8 cellular contexts compared by ENCODE assay signal in genomic region chr12:132886529-132887477, GRCh38. TPM values are rescaled to one million over a fixed set of nuclear protein-coding genes. Genes with fewer than 3 reads are reported as not detected.
DNase-seq lines count a peak whose midpoint lies in the region; ATAC-seq and TF ChIP-seq lines count a peak whose summit lies in the region.

No MANE protein-coding gene starts in this region.

- TF ChIP-seq POLR2A in erythroblast (IDR thresholded peaks at IDR 0.05; ENCODE audit: low read length), result no peak

- peaks cover 30% of the 10 kb centered on the region for H3K36me3 Mint-ChIP-seq in natural killer cell treated with Interleukin-12 subunit alpha and Interleukin-12 subunit beta and Interleukin-15 and Interleukin-18, amount 100 ng/mL, for 72 hours

- H3K4me1 ChIP-seq in SK-N-SH (ENCODE audit: control insufficient read depth in 1 of 2, insufficient read depth in 2 of 2, low read depth in 1 of 2, low read length in 1 of 2), result peaks cover 0 to 3% of the 10 kb centered on the region in 2 experiments; a peak in 1 of 4 replicates

- peaks cover 44% of the 10 kb centered on the region for H3K79me2 ChIP-seq in SK-N-SH (ENCODE audit: insufficient read depth)

- no peak for TF ChIP-seq CTCF in AG04450 (IDR thresholded peaks at IDR 0.05; ENCODE audit: low read depth, low read length)
- no peak for TF ChIP-seq CTCF in SK-N-SH (IDR thresholded peaks at IDR 0.05)

- H3K27me3 ChIP-seq in AG04450 (ENCODE audit: control insufficient read depth, insufficient read depth, low read length), result no peaks in the 10 kb centered on the region
- no peaks in the 10 kb centered on the region for H3K27me3 ChIP-seq in SK-N-SH (ENCODE audit: insufficient read depth)

- WGBS in SK-N-SH (ENCODE audit: low lambda C conversion rate), result 18% methylated on average over 17 of the region's 64 CpGs

- CTCF ChIA-PET in AG04450 (lab: Charles Lee) (no interaction called here), SK-N-SH (lab: Yijun Ruan, JAX) (interaction anchor here (0.7 kb wide), 1 partner anchor 38 kb away, joined by 3 read pairs; no protein-coding TSS in a partner anchor)

- peaks cover 8% of the 10 kb centered on the region for H3F3A ChIP-seq in SK-N-SH (replicated peaks; ENCODE audit: insufficient read depth)

- peak overlapping the region; percentile 100 for H3K27ac Mint-ChIP-seq in natural killer cell treated with Interleukin-12 subunit alpha and Interleukin-12 subunit beta and Interleukin-15 and Interleukin-18, amount 100 ng/mL, for 72 hours

- H3K4me3 ChIP-seq in AG04450 (ENCODE audit: low read depth, low read length), result peak overlapping the region; percentile 70
- H3K4me3 ChIP-seq in SK-N-SH (ENCODE audit: low read depth in 2 of 2, low read length in 1 of 2), result peak overlapping the region; percentile 76 to 93

- no peaks in the 10 kb centered on the region for H3K9me2 ChIP-seq in SK-N-SH

- DNase-seq in AG04450 (ENCODE audit: low read depth, low spot score) (no peak), SK-N-SH (no peak), erythroblast (lab: John Stamatoyannopoulos, UW) (peak; percentile 63 to 66), DMS79 treated with DMSO at 0.1 percent for 48 hours (lab: John Stamatoyannopoulos, UW) (no peak), LoVo (ENCODE audit: low spot score) (no peak)
- no peak for DNase-seq in natural killer cell treated with Interleukin-12 subunit alpha and Interleukin-12 subunit beta and Interleukin-15 and Interleukin-18, amount 100 ng/mL, for 72 hours (ENCODE audit: low spot score)

- H3K27me3 Mint-ChIP-seq in natural killer cell treated with Interleukin-12 subunit alpha and Interleukin-12 subunit beta and Interleukin-15 and Interleukin-18, amount 100 ng/mL, for 72 hours, result peaks cover 12 to 14% of the 10 kb centered on the region in 2 donors

- H3K9me3 ChIP-seq in AG04450 (ENCODE audit: control insufficient read depth, insufficient read depth, low read length), result peaks cover 27% of the 10 kb centered on the region
- H3K9me3 ChIP-seq in SK-N-SH, result 0 out of 2 replicates have a peak, but pooled peaks cover 8% of the 10 kb centered on the region

- no peak for TF ChIP-seq RAD21 in SK-N-SH (IDR thresholded peaks at IDR 0.05; ENCODE audit: low read length)

- POLR2A ChIA-PET in AG04450 (lab: Yijun Ruan, JAX), result interaction anchor here (0.9 to 1.0 kb wide), 3 partner anchors 100 to 243 kb away, joined by 5 to 6 read pairs (median 6); partner anchors contain the start of genes ZNF10 and ZNF891
- POLR2A ChIA-PET in SK-N-SH (lab: Yijun Ruan, JAX), result interaction anchor here (0.9 kb wide), 1 partner anchor 99 kb away, joined by 6 read pairs; the partner anchor contains the start of gene ZNF26

- no peaks in the 10 kb centered on the region for H4K20me1 ChIP-seq in SK-N-SH (ENCODE audit: insufficient read depth)

- H3K9me3 Mint-ChIP-seq in natural killer cell treated with Interleukin-12 subunit alpha and Interleukin-12 subunit beta and Interleukin-15 and Interleukin-18, amount 100 ng/mL, for 72 hours, result no peaks in the 10 kb centered on the region

- peak overlapping the region; percentile 100 for H3K4me3 Mint-ChIP-seq in natural killer cell treated with Interleukin-12 subunit alpha and Interleukin-12 subunit beta and Interleukin-15 and Interleukin-18, amount 100 ng/mL, for 72 hours

- H3K27ac ChIP-seq in AG04450 (ENCODE audit: low read depth, low read length), result no peak overlapping the region
- H3K27ac ChIP-seq in SK-N-SH (ENCODE audit: low read depth in 2 of 2, low read length in 1 of 2), result peak overlapping the region; percentile 56 to 73

- H3K4me1 Mint-ChIP-seq in natural killer cell treated with Interleukin-12 subunit alpha and Interleukin-12 subunit beta and Interleukin-15 and Interleukin-18, amount 100 ng/mL, for 72 hours (ENCODE audit: low read depth in 2 of 2), result peaks cover 19 to 31% of the 10 kb centered on the region in 2 donors

- peak overlapping the region; percentile 71 for H3K9ac ChIP-seq in SK-N-SH

- no peak for TF ChIP-seq EP300 in SK-N-SH (IDR thresholded peaks at IDR 0.05; ENCODE audit: borderline replicate concordance in 1 of 2, low read depth in 1 of 2, low read length in 1 of 2)

- ATAC-seq in GM18520 (IDR thresholded peaks at IDR 0.05; ENCODE audit: unreplicated experiment) (peak; percentile 2), HG03108 (IDR thresholded peaks at IDR 0.05; ENCODE audit: unreplicated experiment) (peak; percentile 11)
- ATAC-seq in natural killer cell treated with Interleukin-12 subunit alpha and Interleukin-12 subunit beta and Interleukin-15 and Interleukin-18, amount 100 ng/mL, for 72 hours, result peak in 1 of 2 donors; percentile 39

- peaks cover 0 to 33% of the 10 kb centered on the region in 2 experiments for H3K36me3 ChIP-seq in SK-N-SH (replicated peaks in 1 of 2; ENCODE audit: control insufficient read depth in 1 of 2, insufficient read depth in 2 of 2, low read length in 1 of 2)

- H2AFZ ChIP-seq in SK-N-SH (ENCODE audit: low read depth), result peak overlapping the region; percentile 44

- H3K4me2 ChIP-seq in SK-N-SH, result peak overlapping the region; percentile 66

TF ChIP-seq in SK-N-SH, 30 proteins besides CTCF, POLR2A, EP300 and RAD21:
- TF ChIP-seq GATA2 (CRISPR knock-in tag; IDR thresholded peaks at IDR 0.05), result no peak
- no peak for TF ChIP-seq ELF1 (IDR thresholded peaks at IDR 0.05)
- no peak for TF ChIP-seq TEAD4 (IDR thresholded peaks at IDR 0.05; ENCODE audit: borderline replicate concordance, insufficient read depth)
- no peak for TF ChIP-seq TAF1 (IDR thresholded peaks at IDR 0.05; ENCODE audit: borderline replicate concordance, low read depth, low read length)
- TF ChIP-seq, protein P1, sequence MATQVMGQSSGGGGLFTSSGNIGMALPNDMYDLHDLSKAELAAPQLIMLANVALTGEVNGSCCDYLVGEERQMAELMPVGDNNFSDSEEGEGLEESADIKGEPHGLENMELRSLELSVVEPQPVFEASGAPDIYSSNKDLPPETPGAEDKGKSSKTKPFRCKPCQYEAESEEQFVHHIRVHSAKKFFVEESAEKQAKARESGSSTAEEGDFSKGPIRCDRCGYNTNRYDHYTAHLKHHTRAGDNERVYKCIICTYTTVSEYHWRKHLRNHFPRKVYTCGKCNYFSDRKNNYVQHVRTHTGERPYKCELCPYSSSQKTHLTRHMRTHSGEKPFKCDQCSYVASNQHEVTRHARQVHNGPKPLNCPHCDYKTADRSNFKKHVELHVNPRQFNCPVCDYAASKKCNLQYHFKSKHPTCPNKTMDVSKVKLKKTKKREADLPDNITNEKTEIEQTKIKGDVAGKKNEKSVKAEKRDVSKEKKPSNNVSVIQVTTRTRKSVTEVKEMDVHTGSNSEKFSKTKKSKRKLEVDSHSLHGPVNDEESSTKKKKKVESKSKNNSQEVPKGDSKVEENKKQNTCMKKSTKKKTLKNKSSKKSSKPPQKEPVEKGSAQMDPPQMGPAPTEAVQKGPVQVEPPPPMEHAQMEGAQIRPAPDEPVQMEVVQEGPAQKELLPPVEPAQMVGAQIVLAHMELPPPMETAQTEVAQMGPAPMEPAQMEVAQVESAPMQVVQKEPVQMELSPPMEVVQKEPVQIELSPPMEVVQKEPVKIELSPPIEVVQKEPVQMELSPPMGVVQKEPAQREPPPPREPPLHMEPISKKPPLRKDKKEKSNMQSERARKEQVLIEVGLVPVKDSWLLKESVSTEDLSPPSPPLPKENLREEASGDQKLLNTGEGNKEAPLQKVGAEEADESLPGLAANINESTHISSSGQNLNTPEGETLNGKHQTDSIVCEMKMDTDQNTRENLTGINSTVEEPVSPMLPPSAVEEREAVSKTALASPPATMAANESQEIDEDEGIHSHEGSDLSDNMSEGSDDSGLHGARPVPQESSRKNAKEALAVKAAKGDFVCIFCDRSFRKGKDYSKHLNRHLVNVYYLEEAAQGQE (IDR thresholded peaks at IDR 0.05; ENCODE audit: low read depth, low read length), result no peak
- TF ChIP-seq RXRA (IDR thresholded peaks at IDR 0.05; ENCODE audit: borderline replicate concordance, low read depth), result no peak
- TF ChIP-seq, protein P2, sequence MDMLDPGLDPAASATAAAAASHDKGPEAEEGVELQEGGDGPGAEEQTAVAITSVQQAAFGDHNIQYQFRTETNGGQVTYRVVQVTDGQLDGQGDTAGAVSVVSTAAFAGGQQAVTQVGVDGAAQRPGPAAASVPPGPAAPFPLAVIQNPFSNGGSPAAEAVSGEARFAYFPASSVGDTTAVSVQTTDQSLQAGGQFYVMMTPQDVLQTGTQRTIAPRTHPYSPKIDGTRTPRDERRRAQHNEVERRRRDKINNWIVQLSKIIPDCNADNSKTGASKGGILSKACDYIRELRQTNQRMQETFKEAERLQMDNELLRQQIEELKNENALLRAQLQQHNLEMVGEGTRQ (IDR thresholded peaks at IDR 0.05; ENCODE audit: borderline replicate concordance, low read depth, low read length), result no peak
- no peak for TF ChIP-seq TCF12 (IDR thresholded peaks at IDR 0.05)
- no peak for TF ChIP-seq SIN3A (IDR thresholded peaks at IDR 0.05; ENCODE audit: borderline replicate concordance, low read depth, low read length)
- TF ChIP-seq, protein P3, sequence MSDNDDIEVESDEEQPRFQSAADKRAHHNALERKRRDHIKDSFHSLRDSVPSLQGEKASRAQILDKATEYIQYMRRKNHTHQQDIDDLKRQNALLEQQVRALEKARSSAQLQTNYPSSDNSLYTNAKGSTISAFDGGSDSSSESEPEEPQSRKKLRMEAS (IDR thresholded peaks at IDR 0.05; ENCODE audit: low read depth), result no peak
- no peak for TF ChIP-seq EZH2phosphoT487 (IDR thresholded peaks at IDR 0.05; ENCODE audit: borderline replicate concordance, low read depth)
- no peak for TF ChIP-seq FOSL2 (IDR thresholded peaks at IDR 0.05; ENCODE audit: borderline replicate concordance, low read depth)
- no peak for TF ChIP-seq CHD2 (IDR thresholded peaks at IDR 0.05; ENCODE audit: low read length, partially characterized antibody)

RNA-seq across cellular contexts. Expression of gene CHFR, which starts 0.6 kb away (rescaled TPM):
- 28.4 and 29.2 TPM in 2 replicates for polyA plus RNA-seq in AG04450 (2011; rRNA removed)
- polyA minus RNA-seq in AG04450 (2011; rRNA and poly(A)+ RNA removed), result 61.8 and 64.0 TPM in 2 replicates
- 31.6 and 39.3 TPM in 2 replicates for polyA plus RNA-seq in SK-N-SH (2012; rRNA removed)
- 14.1 and 18.5 TPM in 2 replicates for polyA plus RNA-seq in SK-N-SH (2012; cell fraction: cytosol; rRNA removed)
- polyA plus RNA-seq in SK-N-SH (2012; cell fraction: nucleus; rRNA removed), result 158 and 235 TPM in 2 replicates
- 100 to 1,000 TPM; 121 to 155 TPM for total RNA-seq in natural killer cell treated with Interleukin-12 subunit alpha and Interleukin-12 subunit beta and Interleukin-15 and Interleukin-18, amount 100 ng/mL, for 72 hours

RNA-seq across cellular contexts. Expression of gene GOLGA3, which starts 58.1 kb away (rescaled TPM):
- polyA plus RNA-seq in AG04450 (2011; rRNA removed), result 22.6 and 28.0 TPM in 2 replicates
- polyA minus RNA-seq in AG04450 (2011; rRNA and poly(A)+ RNA removed), result 78.1 and 103 TPM in 2 replicates
- 16.9 and 18.0 TPM in 2 replicates for polyA plus RNA-seq in SK-N-SH (2012; rRNA removed)
- 10.1 and 11.8 TPM in 2 replicates for polyA plus RNA-seq in SK-N-SH (2012; cell fraction: cytosol; rRNA removed)
- 47.4 and 59.6 TPM in 2 replicates for polyA plus RNA-seq in SK-N-SH (2012; cell fraction: nucleus; rRNA removed)
- 100 to 1,000 TPM in 1 of 2 donors, 10 to 100 TPM in 1; 69.3 to 118 TPM for total RNA-seq in natural killer cell treated with Interleukin-12 subunit alpha and Interleukin-12 subunit beta and Interleukin-15 and Interleukin-18, amount 100 ng/mL, for 72 hours

Comparison
In these comparisons a context has a peak if more than half of its experiments do, and no peak if none do; other contexts are left out.
1. DNase-seq: peak in erythroblast (2 of 2); none in AG04450 (single experiment), SK-N-SH (single experiment), natural killer cell treated with Interleukin-12 subunit alpha and Interleukin-12 subunit beta and Interleukin-15 and Interleukin-18, amount 100 ng/mL, for 72 hours (single experiment), DMS79 treated with DMSO at 0.1 percent for 48 hours (single experiment) and LoVo (single experiment).